Comparison of ENCODE assay signal across 8 cellular contexts in the genomic region with DNA sequence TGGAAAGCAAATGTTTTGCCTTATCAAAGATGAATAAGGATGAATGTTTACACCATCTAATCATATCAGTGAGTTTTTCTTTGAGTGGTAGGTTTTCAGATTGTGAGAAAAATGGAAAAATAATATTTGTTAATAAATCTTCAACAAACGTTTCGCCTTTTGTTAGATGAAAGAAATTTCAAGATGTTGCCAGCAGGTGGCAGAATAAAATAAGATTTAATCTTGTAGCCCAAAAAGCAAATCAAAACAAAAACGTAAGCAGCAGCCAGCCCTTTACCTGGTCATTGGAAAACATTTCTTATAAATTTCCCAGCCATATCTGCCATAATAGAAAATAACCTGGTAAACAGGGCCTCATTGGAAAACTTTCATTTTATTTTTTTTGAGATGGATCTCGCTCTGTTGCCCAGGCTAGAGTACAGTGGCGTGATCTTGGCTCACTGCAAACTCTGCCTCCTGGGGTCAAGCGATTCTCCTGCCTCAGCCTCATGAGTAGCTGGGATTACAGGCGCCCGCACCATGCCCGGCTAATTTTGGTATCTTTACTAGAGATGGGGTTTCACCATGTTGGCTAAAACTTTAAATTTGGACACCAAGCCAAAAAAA. TPM values are rescaled to one million over a fixed set of nuclear protein-coding genes. Genes with fewer than 3 reads are reported as not detected.
DNase-seq lines count a peak whose midpoint lies in the region; ATAC-seq and TF ChIP-seq lines count a peak whose summit lies in the region.

No MANE protein-coding gene starts in this region.

- H3K36me3 Mint-ChIP-seq in T-cell = no peaks in the 10 kb centered on the region

- peaks cover 3% of the 10 kb centered on the region for H3K4me1 ChIP-seq in cardiac muscle cell (ENCODE audit: low read depth)

- no peaks in the 10 kb centered on the region for H3K9me3 ChIP-seq in cardiac muscle cell (ENCODE audit: low read depth)

- no peaks in the 10 kb centered on the region for H3K27me3 ChIP-seq in cardiac muscle cell

- DNase-seq in cardiac muscle cell (ENCODE audit: low read depth in 1 of 2, low spot score in 1 of 2) (peak; percentile 67 to 75), Right ventricle myocardium inferior (ENCODE audit: missing footprints) (no peak), NCI-H1105 treated with DMSO at 0.1 percent for 48 hours (lab: John Stamatoyannopoulos, UW) (peak; percentile 64), T-cell (peak in 6 of 34 experiments; percentile 14 to 47 (median 36)), fibroblast of villous mesenchyme (ENCODE audit: low read depth) (peak; percentile 69), retinal pigment epithelial cell (ENCODE audit: low read depth) (no peak)

- CTCF ChIA-PET in T-cell (lab: Charles Lee) = interaction anchor here (0.6 to 1.0 kb wide), 5 partner anchors 14 to 290 kb away, joined by 3 to 5 read pairs (median 3); a partner anchor contains a TSS

- H3K27me3 Mint-ChIP-seq in T-cell = no peaks in the 10 kb centered on the region

- ATAC-seq in Right ventricle myocardium inferior (no peak), T-cell (replicated peaks in 1 of 4) (peak; percentile 36 to 58 (median 42)), HG02981 (IDR thresholded peaks at IDR 0.05; ENCODE audit: unreplicated experiment) (no peak), HG02840 (IDR thresholded peaks at IDR 0.05; ENCODE audit: low FRiP score, unreplicated experiment) (no peak)

- H3K9me3 Mint-ChIP-seq in T-cell = no peaks in the 10 kb centered on the region

- H3K27ac Mint-ChIP-seq in T-cell = no peak overlapping the region

- POLR2A ChIA-PET in T-cell (lab: Charles Lee) = interaction anchor here in 1 of 2 donors (0.7 kb wide), 2 partner anchors 78 to 94 kb away, joined by 6 to 8 read pairs; no protein-coding TSS in a partner anchor

- intact Hi-C loops in Right ventricle myocardium inferior (cut with DNase I) = loop anchor here (1.0 to 10.0 kb wide), 3 partner anchors 76 to 188 kb away; a partner anchor contains a TSS

- H3K4me3 Mint-ChIP-seq in T-cell = no peak overlapping the region

- H3K4me3 ChIP-seq in cardiac muscle cell = no peak overlapping the region
- no peak overlapping the region for H3K4me3 ChIP-seq in fibroblast of villous mesenchyme (ENCODE audit: low read depth, low read length)
- H3K4me3 ChIP-seq in retinal pigment epithelial cell (ENCODE audit: low read length) = no peak overlapping the region

- no peak overlapping the region for H3K27ac ChIP-seq in cardiac muscle cell

- TF ChIP-seq CTCF in cardiac muscle cell (IDR thresholded peaks at IDR 0.05; ENCODE audit: low read depth, low read length) (peak; percentile 35), fibroblast of villous mesenchyme (IDR thresholded peaks at IDR 0.05; ENCODE audit: insufficient read depth, low read depth, low read length) (peak; percentile 29), retinal pigment epithelial cell (conservative IDR thresholded peaks at IDR 0.05; ENCODE audit: low read depth, low read length) (peak; percentile 29)

- H3K4me1 Mint-ChIP-seq in T-cell = peaks cover 0 to 5% (median 2%) of the 10 kb centered on the region in 3 donors

- no peaks in the 10 kb centered on the region for H3K36me3 ChIP-seq in cardiac muscle cell

RNA-seq across cellular contexts. Expression of a gene that starts 15.4 kb away (rescaled TPM):
- total RNA-seq in cardiac muscle cell (11.7 and 30.7 TPM in 2 replicates), Right ventricle myocardium inferior (10.3 TPM), T-cell (10 to 100 TPM in 3 of 5 donors, 1 to 10 TPM in 2; 7.9 to 11.1 (median 10.3) TPM), fibroblast of villous mesenchyme (14.5 and 16.4 TPM in 2 replicates)
- polyA plus RNA-seq in cardiac muscle cell = 19.7 and 23.0 TPM in 2 replicates

RNA-seq across cellular contexts. Expression of a gene that starts 27.7 kb away (rescaled TPM):
- total RNA-seq in cardiac muscle cell (1.1 and 2.0 TPM in 2 replicates), Right ventricle myocardium inferior (0.11 TPM), T-cell (10 to 100 TPM in 2 of 5 donors, 1 to 10 TPM in 3; 3.9 to 17.6 (median 8.3) TPM), fibroblast of villous mesenchyme (0.32 TPM in 1 of 2 replicates, not detected in the other)
- 1.6 and 2.8 TPM in 2 replicates for polyA plus RNA-seq in cardiac muscle cell

Comparison
In these comparisons a context has a peak if more than half of its experiments do, and no peak if none do; other contexts are left out.
1. DNase-seq: peak in cardiac muscle cell (2 of 2), NCI-H1105 treated with DMSO at 0.1 percent for 48 hours (single experiment) and fibroblast of villous mesenchyme (single experiment); none in Right ventricle myocardium inferior (single experiment) and retinal pigment epithelial cell (single experiment).
2. ATAC-seq: peak in T-cell (4 of 4); none in Right ventricle myocardium inferior (single experiment), HG02981 (single experiment) and HG02840 (single experiment).
3. Peak in every context shown above with its lines, with median percentiles within 50 percentile points of each other: CTCF ChIP-seq.